21 cellular contexts compared by ENCODE assay signal in genomic region chr5:56048124-56048523, GRCh38. TPM values are rescaled to one million over a fixed set of nuclear protein-coding genes. Genes with fewer than 3 reads are reported as not detected.
A peak's percentile ranks its signal among the peaks of the same experiment; 100 is the strongest.
DNase-seq lines count a peak whose midpoint lies in the region; ATAC-seq, FAIRE-seq and TF ChIP-seq lines count a peak whose summit lies in the region.
"Had no signal": no experiment of that assay in that cellular context is flagged by ENCODE, and none has a peak within 500 bp of the region (broad histone marks: within the 10 kb centered on the region; RNA-seq: fewer than 3 reads in every experiment).

No MANE protein-coding gene starts in this region.

- FAIRE-seq in HTR-8/SVneo (lab: Jason Lieb, UNC): no peak
- FAIRE-seq: G401.6, RCC 7860 had no signal

- peaks cover 23% of the 10 kb centered on the region for H3K4me1 ChIP-seq in upper lobe of right lung

- no peaks in the 10 kb centered on the region for H3K27me3 ChIP-seq in upper lobe of right lung

- DNase-seq in activated naive CD8-positive, alpha-beta T cell treated with anti-CD3 and anti-CD28 coated beads for 36 hours: no peak
- DNase-seq in NCI-H187 treated with DMSO at 0.1 percent for 48 hours (lab: John Stamatoyannopoulos, UW) (peak; percentile 40), left colon (peak in 1 of 2 donors; percentile 22), upper lobe of right lung (no peak), LoVo (ENCODE audit: low spot score) (no peak), HTR-8/SVneo (ENCODE audit: insufficient read length, low spot score) (no peak)
- DNase-seq in stimulated activated CD4-positive, alpha-beta T cell treated with anti-CD3 and anti-CD28 coated beads, Interleukin-1b, Interleukin-23, amount 100 ng/mL, for 48 hours: no peak
- DNase-seq: AML-193, Calu3, DND-41, GM23248, NCI-H1048, NCI-H1694, NCI-H526, Right ventricle myocardium superior had no signal

- H3K9me3 ChIP-seq in upper lobe of right lung: no peaks in the 10 kb centered on the region

- no peak overlapping the region for H3K4me3 Mint-ChIP-seq in activated naive CD8-positive, alpha-beta T cell
- H3K4me3 Mint-ChIP-seq in activated naive CD8-positive, alpha-beta T cell treated with anti-CD3 and anti-CD28 coated beads for 36 hours: no peak overlapping the region

- no peak for TF ChIP-seq CTCF in upper lobe of right lung (IDR thresholded peaks at IDR 0.05)

- peaks cover 63% of the 10 kb centered on the region for H3K4me1 Mint-ChIP-seq in activated naive CD8-positive, alpha-beta T cell (ENCODE audit: low read depth)
- H3K4me1 Mint-ChIP-seq in activated naive CD8-positive, alpha-beta T cell treated with anti-CD3 and anti-CD28 coated beads for 36 hours: peaks cover 45% of the 10 kb centered on the region

- H3K27me3 Mint-ChIP-seq in activated naive CD8-positive, alpha-beta T cell: no peaks in the 10 kb centered on the region
- H3K27me3 Mint-ChIP-seq in activated naive CD8-positive, alpha-beta T cell treated with anti-CD3 and anti-CD28 coated beads for 36 hours: no peaks in the 10 kb centered on the region

- intact Hi-C loops in left colon (cut with DNase I, micrococcal nuclease): no loop called here
- intact Hi-C loops in upper lobe of right lung (cut with DNase I): no loop called here

- peak overlapping the region; percentile 16 for H3K27ac Mint-ChIP-seq in activated naive CD8-positive, alpha-beta T cell
- H3K27ac Mint-ChIP-seq in activated naive CD8-positive, alpha-beta T cell treated with anti-CD3 and anti-CD28 coated beads for 36 hours: no peak overlapping the region

- no peak overlapping the region for H3K4me3 ChIP-seq in upper lobe of right lung
- H3K4me3 ChIP-seq: GM23248, SK-N-MC had no signal

- H3K36me3 ChIP-seq in upper lobe of right lung: no peaks in the 10 kb centered on the region

- ATAC-seq in left colon (peak; percentile 78), upper lobe of right lung (peak; percentile 83)
- ATAC-seq: HCT116 had no signal

- H3K27ac ChIP-seq in upper lobe of right lung: no peak overlapping the region
- H3K27ac ChIP-seq: GM23248, KMS-11, SK-N-MC had no signal

- H3K36me3 Mint-ChIP-seq in activated naive CD8-positive, alpha-beta T cell: peaks cover 10% of the 10 kb centered on the region
- H3K36me3 Mint-ChIP-seq in activated naive CD8-positive, alpha-beta T cell treated with anti-CD3 and anti-CD28 coated beads for 36 hours: peaks cover 9% of the 10 kb centered on the region

- no peaks in the 10 kb centered on the region for H3K9me3 Mint-ChIP-seq in activated naive CD8-positive, alpha-beta T cell (ENCODE audit: low read depth)
- peaks cover 12% of the 10 kb centered on the region for H3K9me3 Mint-ChIP-seq in activated naive CD8-positive, alpha-beta T cell treated with anti-CD3 and anti-CD28 coated beads for 36 hours

RNA-seq across cellular contexts. Expression of gene IL6ST, which starts 53.4 kb away (rescaled TPM):
- total RNA-seq in activated naive CD8-positive, alpha-beta T cell treated with anti-CD3 and anti-CD28 coated beads for 36 hours: 10 to 100 TPM; 47.1 to 58.0 TPM
- total RNA-seq in left colon: 100 to 1,000 TPM in 1 of 2 donors, 10 to 100 TPM in 1; 73.6 to 114 TPM
- 435 TPM for total RNA-seq in upper lobe of right lung
